12 cellular contexts compared by ENCODE assay signal in genomic region chr11:65292866-65293265, GRCh38. TPM values are rescaled to one million over a fixed set of nuclear protein-coding genes. Genes with fewer than 3 reads are reported as not detected.
A peak's percentile ranks its signal among the peaks of the same experiment; 100 is the strongest.
DNase-seq lines count a peak whose midpoint lies in the region; ATAC-seq and TF ChIP-seq lines count a peak whose summit lies in the region.
"Had no signal": no experiment of that assay in that cellular context is flagged by ENCODE, and none has a peak within 500 bp of the region (broad histone marks: within the 10 kb centered on the region; RNA-seq: fewer than 3 reads in every experiment).

No MANE protein-coding gene starts in this region.

- TF ChIP-seq CTCF in left ventricle myocardium inferior (IDR thresholded peaks at IDR 0.05; ENCODE audit: borderline replicate concordance) (no peak), choroid plexus epithelial cell (conservative IDR thresholded peaks at IDR 0.05; ENCODE audit: low read depth, low read length) (no peak), upper lobe of right lung (IDR thresholded peaks at IDR 0.05) (no peak), foreskin fibroblast (IDR thresholded peaks at IDR 0.05; ENCODE audit: low read depth, low read length) (no peak)

- H3K27ac ChIP-seq in left ventricle myocardium inferior (replicated peaks) (peak overlapping the region; percentile 90), muscle layer of duodenum (ENCODE audit: low read length) (peak overlapping the region; percentile 97), upper lobe of right lung (peak overlapping the region; percentile 89)
- H3K27ac ChIP-seq: epithelial cell of prostate had no signal

- intact Hi-C loops in left ventricle myocardium inferior (cut with micrococcal nuclease): no loop called here
- intact Hi-C loops in Right ventricle myocardium inferior (cut with DNase I): no loop called here
- intact Hi-C loops in upper lobe of right lung (cut with DNase I): no loop called here

- H3K4me1 ChIP-seq in left ventricle myocardium inferior: peaks cover 91% of the 10 kb centered on the region
- H3K4me1 ChIP-seq in muscle layer of duodenum (ENCODE audit: control insufficient read depth in 1 of 2, insufficient read depth in 2 of 2, low read length in 2 of 2): peaks cover 24 to 59% of the 10 kb centered on the region in 2 donors
- peaks cover 64% of the 10 kb centered on the region for H3K4me1 ChIP-seq in upper lobe of right lung

- H3K9me3 ChIP-seq in left ventricle myocardium inferior (replicated peaks): no peaks in the 10 kb centered on the region
- no peaks in the 10 kb centered on the region for H3K9me3 ChIP-seq in muscle layer of duodenum (ENCODE audit: control insufficient read depth in 1 of 2, low read length in 2 of 2)
- no peaks in the 10 kb centered on the region for H3K9me3 ChIP-seq in upper lobe of right lung

- H3K36me3 ChIP-seq in left ventricle myocardium inferior (no peaks in the 10 kb centered on the region), muscle layer of duodenum (ENCODE audit: control insufficient read depth in 1 of 2, insufficient read depth in 2 of 2, low read length in 2 of 2) (peaks cover 0 to 11% of the 10 kb centered on the region in 2 donors), upper lobe of right lung (peaks cover 14% of the 10 kb centered on the region)

- H3K27me3 ChIP-seq in left ventricle myocardium inferior (ENCODE audit: low read depth) (no peaks in the 10 kb centered on the region), muscle layer of duodenum (ENCODE audit: low read depth, low read length) (no peaks in the 10 kb centered on the region), upper lobe of right lung (no peaks in the 10 kb centered on the region)

- no peak for ATAC-seq in Right ventricle myocardium inferior
- ATAC-seq in upper lobe of right lung: no peak
- ATAC-seq in HG02973 (IDR thresholded peaks at IDR 0.05; ENCODE audit: unreplicated experiment): no peak
- ATAC-seq: naive thymus-derived CD4-positive, alpha-beta T cell had no signal

- DNase-seq in left ventricle myocardium inferior (no peak), Right ventricle myocardium inferior (ENCODE audit: missing footprints) (no peak), choroid plexus epithelial cell (ENCODE audit: low read depth) (peak; percentile 56), upper lobe of right lung (no peak), NCI-H82 treated with DMSO at 0.1 percent for 48 hours (lab: John Stamatoyannopoulos, UW; ENCODE audit: unreplicated experiment) (no peak), foreskin fibroblast (no peak)
- DNase-seq: activated CD4-positive, alpha-beta T cell treated with anti-CD3 and anti-CD28 coated beads for 48 hours; naive thymus-derived CD4-positive, alpha-beta T cell; NCI-H1417 had no signal

- H3K4me3 ChIP-seq in left ventricle myocardium inferior (no peak overlapping the region), choroid plexus epithelial cell (ENCODE audit: low read depth, low read length) (no peak overlapping the region), muscle layer of duodenum (ENCODE audit: low read depth in 1 of 2, low read length in 2 of 2) (peak overlapping the region in 1 of 2 donors; percentile 39), upper lobe of right lung (no peak overlapping the region), foreskin fibroblast (ENCODE audit: low read depth in 1 of 2, low read length in 2 of 2) (no peak overlapping the region)

RNA-seq across cellular contexts. Expression of gene CDC42EP2, which starts 21.8 kb away (rescaled TPM):
- total RNA-seq in left ventricle myocardium inferior (11.3 TPM), Right ventricle myocardium inferior (16.7 TPM), upper lobe of right lung (27.5 TPM)

RNA-seq across cellular contexts. Expression of gene POLA2, which starts 31.1 kb away (rescaled TPM):
- total RNA-seq in left ventricle myocardium inferior: 3.8 TPM
- total RNA-seq in Right ventricle myocardium inferior: 2.9 TPM
- total RNA-seq in upper lobe of right lung: 9.5 TPM

RNA-seq across cellular contexts. Expression of gene DPF2, which starts 40.8 kb away (rescaled TPM):
- total RNA-seq in left ventricle myocardium inferior: 40.6 TPM
- 51.6 TPM for total RNA-seq in Right ventricle myocardium inferior
- total RNA-seq in upper lobe of right lung: 53.7 TPM
